8 cellular contexts compared by ENCODE assay signal in genomic region chr6:43687437-43688347, GRCh38. TPM values are rescaled to one million over a fixed set of nuclear protein-coding genes. Genes with fewer than 3 reads are reported as not detected.
DNase-seq lines count a peak whose midpoint lies in the region; ATAC-seq and TF ChIP-seq lines count a peak whose summit lies in the region.

Gene MRPS18A (minus strand): TSS chr6:43687791. CDS start chr6:43687779, 12 bp downstream.

- TF ChIP-seq POLR2A in heart left ventricle (IDR thresholded peaks at IDR 0.05) (peak in 1 of 2 donors; percentile 35), upper lobe of left lung (IDR thresholded peaks at IDR 0.05) (peak in 3 of 4 donors; percentile 19 to 67 (median 24))

- H3K27ac Mint-ChIP-seq in T-cell = peak within 1 kb of the TSS; percentile 83 to 94

- intact Hi-C loops in heart left ventricle (cut with DNase I) = loop anchor here in 1 of 10 donors (2.0 kb wide), 1 partner anchor 35 kb away; no protein-coding TSS in a partner anchor
- intact Hi-C loops in posterior vena cava (cut with DNase I) = loop anchor here in 1 of 2 donors (2.0 kb wide), 1 partner anchor 15 kb away; no protein-coding TSS in a partner anchor

- no peaks in the 10 kb centered on the region for H3K36me3 ChIP-seq in adipocyte (ENCODE audit: control insufficient read depth, insufficient read depth, low read length, severe bottlenecking)
- H3K36me3 ChIP-seq in heart left ventricle = peaks cover 0 to 4% (median 0%) of the 10 kb centered on the region in 9 donors
- peaks cover 0 to 3% (median 0%) of the 10 kb centered on the region in 4 donors for H3K36me3 ChIP-seq in upper lobe of left lung

- peak in 1 of 4 donors; percentile 3 for TF ChIP-seq EP300 in upper lobe of left lung (IDR thresholded peaks at IDR 0.05)

- peaks cover 11% of the 10 kb centered on the region for H3K36me3 Mint-ChIP-seq in T-cell

- H3K4me3 Mint-ChIP-seq in T-cell = peak within 1 kb of the TSS; percentile 95 to 98 (median 97)

- peak within 1 kb of the TSS; percentile 87 for H3K9ac ChIP-seq in adipocyte (ENCODE audit: low read length)

- 2 to 8% (median 7%) methylated on average over 33 to 43 of the region's 43 CpGs for WGBS in heart left ventricle, 4 donors
- WGBS in upper lobe of left lung, 2 donors = 2 to 4% methylated on average over 19 to 43 of the region's 43 CpGs

- H3K27ac ChIP-seq in heart left ventricle = peak within 1 kb of the TSS; percentile 33 to 88 (median 82)
- H3K27ac ChIP-seq in upper lobe of left lung = peak within 1 kb of the TSS; percentile 81 to 92 (median 84)

- no peaks in the 10 kb centered on the region for H3K27me3 Mint-ChIP-seq in T-cell

- H3K9me3 Mint-ChIP-seq in T-cell = no peaks in the 10 kb centered on the region

- H3K27me3 ChIP-seq in adipocyte (replicated peaks; ENCODE audit: control insufficient read depth, insufficient read depth, low read length) (no peaks in the 10 kb centered on the region), heart left ventricle (no peaks in the 10 kb centered on the region), upper lobe of left lung (no peaks in the 10 kb centered on the region)

- no peaks in the 10 kb centered on the region for H3K9me3 ChIP-seq in adipocyte (ENCODE audit: control insufficient read depth, low read length)
- H3K9me3 ChIP-seq in heart left ventricle = no peaks in the 10 kb centered on the region
- H3K9me3 ChIP-seq in upper lobe of left lung = no peaks in the 10 kb centered on the region

- H3K4me3 ChIP-seq in GM12865 (ENCODE audit: low read depth, low read length) (peak within 1 kb of the TSS; percentile 100), adipocyte (ENCODE audit: low read length) (peak within 1 kb of the TSS; percentile 95), heart left ventricle (peak within 1 kb of the TSS; percentile 69 to 97 (median 86)), upper lobe of left lung (peak within 1 kb of the TSS; percentile 83 to 97 (median 88))

- CTCF ChIA-PET in T-cell (lab: Charles Lee) = interaction anchor here in 1 of 2 donors (0.7 to 2.0 kb wide), 3 partner anchors 18 to 37 kb away, joined by 3 to 6 read pairs (median 3); no protein-coding TSS in a partner anchor

- peak; percentile 87 for DNase-seq in GM12865 (ENCODE audit: low read depth)
- peak; percentile 67 for DNase-seq in NCI-H1092 (lab: John Stamatoyannopoulos, UW)
- DNase-seq in T-cell = peak; percentile 59 to 85 (median 72)
- DNase-seq in adipocyte (ENCODE audit: low read depth) = peak; percentile 93
- DNase-seq in heart left ventricle = peak; percentile 85 to 88 (median 86)
- peak; percentile 93 for DNase-seq in posterior vena cava (ENCODE audit: low spot score)
- peak; percentile 89 to 94 for DNase-seq in upper lobe of left lung

- ATAC-seq in HG02571 (IDR thresholded peaks at IDR 0.05; ENCODE audit: unreplicated experiment) = peak; percentile 87
- ATAC-seq in T-cell (replicated peaks in 1 of 4) = peak; percentile 97 to 99 (median 98)
- peak; percentile 87 to 97 (median 96) for ATAC-seq in heart left ventricle
- ATAC-seq in upper lobe of left lung (ENCODE audit: low FRiP score in 2 of 2) = peak; percentile 93 to 96

- H3K4me1 Mint-ChIP-seq in T-cell = peaks cover 37 to 53% (median 51%) of the 10 kb centered on the region in 3 donors

- POLR2A ChIA-PET in T-cell (lab: Charles Lee) = interaction anchor here in 1 of 2 donors (0.6 kb wide), 1 partner anchor 1303 kb away, joined by 4 read pairs; no protein-coding TSS in a partner anchor

- TF ChIP-seq CTCF in GM12865 (IDR thresholded peaks at IDR 0.05; ENCODE audit: insufficient read depth, low read depth, low read length, missing control alignments) = no peak
- peak in 1 of 12 donors; percentile 16 for TF ChIP-seq CTCF in heart left ventricle (IDR thresholded peaks at IDR 0.05)
- TF ChIP-seq CTCF in upper lobe of left lung (IDR thresholded peaks at IDR 0.05) = peak in 1 of 6 experiments; percentile 10

- H3K4me1 ChIP-seq in adipocyte (ENCODE audit: control insufficient read depth, insufficient read depth, low read length) = peaks cover 13% of the 10 kb centered on the region
- peaks cover 6 to 49% (median 29%) of the 10 kb centered on the region in 12 donors for H3K4me1 ChIP-seq in heart left ventricle
- peaks cover 29 to 39% (median 36%) of the 10 kb centered on the region in 4 donors for H3K4me1 ChIP-seq in upper lobe of left lung

RNA-seq across cellular contexts. Expression of gene MRPS18A, which starts in this region (rescaled TPM):
- total RNA-seq in T-cell (10 to 100 TPM; 22.9 to 34.9 (median 30.6) TPM), heart left ventricle (10 to 100 TPM; 37.4 to 66.1 (median 39.1) TPM), posterior vena cava (10 to 100 TPM; 25.4 to 28.2 TPM), upper lobe of left lung (10 to 100 TPM; 21.0 to 45.6 (median 33.4) TPM)
- 100 to 1,000 TPM in 1 of 2 donors, 10 to 100 TPM in 1; 55.3 to 105 TPM for polyA plus RNA-seq in heart left ventricle

Comparison
In these comparisons a context has a peak if more than half of its experiments do, and no peak if none do; other contexts are left out.
1. Peak in every context shown above with its lines: DNase-seq, ATAC-seq, H3K4me3 ChIP-seq and H3K27ac ChIP-seq.